1 cellular context compared by ENCODE assay signal in the genomic region with DNA sequence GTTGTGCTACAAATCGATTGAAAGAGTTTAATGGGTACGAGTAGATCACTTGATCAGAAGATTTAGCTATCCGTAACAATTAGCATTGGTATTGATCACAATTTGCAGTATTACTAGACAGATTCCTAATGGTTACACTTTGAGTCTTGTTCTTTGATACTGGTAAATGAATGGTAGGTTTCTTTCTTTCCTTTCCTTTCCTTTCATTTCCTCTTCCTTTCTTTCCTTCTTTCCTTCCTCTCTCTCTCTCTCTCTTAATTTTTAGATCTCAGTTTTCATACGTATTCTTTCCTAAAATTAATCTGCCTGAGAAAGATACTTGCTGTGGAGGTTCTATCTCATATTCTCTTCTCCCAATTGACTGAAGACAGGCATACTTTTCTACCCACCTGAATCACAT.
TF ChIP-seq lines count a peak whose summit lies in the region.

No MANE protein-coding gene starts in this region.

TF ChIP-seq in WTC11, 78 proteins besides CTCF, POLR2A, EP300 and RAD21 (continued from another document):
- TF ChIP-seq, protein P1, sequence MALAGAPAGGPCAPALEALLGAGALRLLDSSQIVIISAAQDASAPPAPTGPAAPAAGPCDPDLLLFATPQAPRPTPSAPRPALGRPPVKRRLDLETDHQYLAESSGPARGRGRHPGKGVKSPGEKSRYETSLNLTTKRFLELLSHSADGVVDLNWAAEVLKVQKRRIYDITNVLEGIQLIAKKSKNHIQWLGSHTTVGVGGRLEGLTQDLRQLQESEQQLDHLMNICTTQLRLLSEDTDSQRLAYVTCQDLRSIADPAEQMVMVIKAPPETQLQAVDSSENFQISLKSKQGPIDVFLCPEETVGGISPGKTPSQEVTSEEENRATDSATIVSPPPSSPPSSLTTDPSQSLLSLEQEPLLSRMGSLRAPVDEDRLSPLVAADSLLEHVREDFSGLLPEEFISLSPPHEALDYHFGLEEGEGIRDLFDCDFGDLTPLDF (CRISPR knock-in tag; IDR thresholded peaks at IDR 0.05) = no peak
- no peak for TF ChIP-seq SOX15 (CRISPR knock-in tag; IDR thresholded peaks at IDR 0.05)
- TF ChIP-seq TCF7 (CRISPR knock-in tag; IDR thresholded peaks at IDR 0.05; ENCODE audit: low read depth) = no peak
- TF ChIP-seq, protein P2, sequence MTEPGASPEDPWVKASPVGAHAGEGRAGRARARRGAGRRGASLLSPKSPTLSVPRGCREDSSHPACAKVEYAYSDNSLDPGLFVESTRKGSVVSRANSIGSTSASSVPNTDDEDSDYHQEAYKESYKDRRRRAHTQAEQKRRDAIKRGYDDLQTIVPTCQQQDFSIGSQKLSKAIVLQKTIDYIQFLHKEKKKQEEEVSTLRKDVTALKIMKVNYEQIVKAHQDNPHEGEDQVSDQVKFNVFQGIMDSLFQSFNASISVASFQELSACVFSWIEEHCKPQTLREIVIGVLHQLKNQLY (CRISPR knock-in tag; IDR thresholded peaks at IDR 0.05) = no peak
- TF ChIP-seq ZNF671 (CRISPR knock-in tag; IDR thresholded peaks at IDR 0.05) = no peak
